ENCODE assay signal across 16 cellular contexts in genomic region chr15:67512140-67512539, GRCh38.
"Had no signal": no experiment of that assay in that cellular context is flagged by ENCODE, and none has a peak within 500 bp of the region (broad histone marks: within the 10 kb centered on the region; RNA-seq: fewer than 3 reads in every experiment).

No MANE protein-coding gene starts in this region.

- DNase-seq: activated CD4-positive, alpha-beta T cell treated with anti-CD3 and anti-CD28 coated beads for 1 hour; activated CD4-positive, alpha-beta T cell treated with anti-CD3 and anti-CD28 coated beads, Interleukin-2, amount 50 U/mL, for 48 hours; activated CD8-positive, alpha-beta memory T cell treated with anti-CD3 and anti-CD28 coated beads, Interleukin-2, amount 10 ng/mL, durations not matched to agents 7 days and 5 days; activated gamma-delta T cell; activated naive CD8-positive, alpha-beta T cell treated with anti-CD3 and anti-CD28 coated beads, Interleukin-2, amount 10 ng/mL, durations not matched to agents 7 days and 5 days; activated T-cell treated with anti-CD3 and anti-CD28 coated beads, Interleukin-2, amount 50 U/mL, for 4 hours; aorta; dermis blood vessel endothelial cell; hippocampal formation; kidney glomerular epithelial cell; pancreas; stimulated activated CD4-positive, alpha-beta T cell treated with anti-CD3 and anti-CD28 coated beads, Interleukin-2, amount 100 ng/mL, for 48 hours; stimulated activated naive CD8-positive, alpha-beta T cell treated with anti-CD3 and anti-CD28 coated beads, Interleukin-15, Interleukin-2, amounts not matched to agents 100 U/mL and 50 U/mL, for 24 hours; upper lobe of left lung had no signal

- H3K27me3 Mint-ChIP-seq: activated CD8-positive, alpha-beta memory T cell treated with anti-CD3 and anti-CD28 coated beads, Interleukin-2, amount 10 ng/mL, durations not matched to agents 7 days and 5 days; activated naive CD8-positive, alpha-beta T cell treated with anti-CD3 and anti-CD28 coated beads, Interleukin-2, amount 10 ng/mL, durations not matched to agents 7 days and 5 days had no signal

- H3K27me3 ChIP-seq: breast epithelium, pancreas, upper lobe of left lung had no signal

- FAIRE-seq: pancreas had no signal

- H3K9me3 Mint-ChIP-seq: activated naive CD8-positive, alpha-beta T cell treated with anti-CD3 and anti-CD28 coated beads, Interleukin-2, amount 10 ng/mL, durations not matched to agents 7 days and 5 days; activated T-cell treated with anti-CD3 and anti-CD28 coated beads, Interleukin-2, amount 50 U/mL, for 4 hours; mesothelial cell of epicardium had no signal

- H3K27ac ChIP-seq: breast epithelium, pancreas, upper lobe of left lung had no signal

- H3K9me3 ChIP-seq: breast epithelium, pancreas, upper lobe of left lung had no signal

- H3K4me3 ChIP-seq: breast epithelium, pancreas, upper lobe of left lung had no signal

- ATAC-seq: activated CD8-positive, alpha-beta memory T cell treated with anti-CD3 and anti-CD28 coated beads, Interleukin-2, amount 10 ng/mL, durations not matched to agents 7 days and 5 days; activated T-cell treated with anti-CD3 and anti-CD28 coated beads, Interleukin-2, amount 50 U/mL, for 4 hours; pancreas; stimulated activated naive CD8-positive, alpha-beta T cell treated with anti-CD3 and anti-CD28 coated beads, Interleukin-15, Interleukin-2, amounts not matched to agents 100 U/mL and 50 U/mL, for 24 hours had no signal

- H3K36me3 ChIP-seq: breast epithelium had no signal

- H3K4me3 Mint-ChIP-seq: activated CD8-positive, alpha-beta memory T cell treated with anti-CD3 and anti-CD28 coated beads, Interleukin-2, amount 10 ng/mL, durations not matched to agents 7 days and 5 days; activated naive CD8-positive, alpha-beta T cell treated with anti-CD3 and anti-CD28 coated beads, Interleukin-2, amount 10 ng/mL, durations not matched to agents 7 days and 5 days; activated T-cell treated with anti-CD3 and anti-CD28 coated beads, Interleukin-2, amount 50 U/mL, for 4 hours; mesothelial cell of epicardium had no signal

- H3K27ac Mint-ChIP-seq: activated CD8-positive, alpha-beta memory T cell treated with anti-CD3 and anti-CD28 coated beads, Interleukin-2, amount 10 ng/mL, durations not matched to agents 7 days and 5 days; mesothelial cell of epicardium had no signal

- H3K4me1 ChIP-seq: breast epithelium, pancreas had no signal
